In the genomic region with DNA sequence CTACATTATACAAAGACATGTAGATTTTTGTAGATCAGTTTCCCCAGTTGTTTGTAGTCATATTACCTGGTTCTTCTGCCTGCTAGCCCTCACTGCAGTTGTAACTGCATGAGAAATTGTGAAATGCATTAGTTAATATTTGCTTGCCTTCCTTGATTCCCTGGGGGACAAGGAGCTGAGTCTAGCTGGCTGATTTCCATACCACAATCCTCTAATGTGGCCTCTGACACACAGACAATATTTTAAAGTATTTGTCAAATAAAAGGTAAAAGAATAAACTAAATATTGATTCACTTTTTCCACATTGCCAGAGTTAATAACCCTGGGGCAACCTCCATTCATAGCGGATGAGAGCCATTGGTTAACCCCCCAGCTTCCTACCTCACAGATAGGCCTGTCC, we compare ENCODE assay signal across 24 cellular contexts.
DNase-seq lines count a peak whose midpoint lies in the region; ATAC-seq, FAIRE-seq and TF ChIP-seq lines count a peak whose summit lies in the region.
"Had no signal": no experiment of that assay in that cellular context is flagged by ENCODE, and none has a peak within 500 bp of the region (broad histone marks: within the 10 kb centered on the region; RNA-seq: fewer than 3 reads in every experiment).

No MANE protein-coding gene starts in this region.

- no peaks in the 10 kb centered on the region for H3K36me3 ChIP-seq in Karpas-422 (ENCODE audit: insufficient read depth, low read length)
- no peaks in the 10 kb centered on the region for H3K36me3 ChIP-seq in PC-3 (ENCODE audit: low read depth, low read length)
- H3K36me3 ChIP-seq in mesenchymal stem cell (ENCODE audit: control insufficient read depth in 1 of 2, insufficient read depth in 2 of 2, low read depth in 1 of 2, low read length in 2 of 2) = no peaks in the 10 kb centered on the region

- H3K79me2 ChIP-seq in Karpas-422 (ENCODE audit: low read length) (no peaks in the 10 kb centered on the region), PC-3 (ENCODE audit: low read length) (no peaks in the 10 kb centered on the region)

- H3K4me3 ChIP-seq in Karpas-422 (ENCODE audit: low read length) (peak overlapping the region; percentile 51), PC-3 (ENCODE audit: low read length) (peak overlapping the region; percentile 13; the same call in 1 of the 2 replicates), mesenchymal stem cell (ENCODE audit: insufficient read depth in 1 of 2, low read depth in 1 of 2, low read length in 2 of 2) (no peak overlapping the region)
- H3K4me3 ChIP-seq: PC-9, SK-N-MC had no signal

- H3K9me2 ChIP-seq in Karpas-422 (replicated peaks; ENCODE audit: insufficient read depth, low read length) (no peaks in the 10 kb centered on the region), PC-3 (replicated peaks; ENCODE audit: low read length) (no peaks in the 10 kb centered on the region)

- peak; percentile 9 for FAIRE-seq in urothelium cell line (lab: Jason Lieb, UNC)
- FAIRE-seq: GM18507, H54 had no signal

- CTCF ChIA-PET in PC-3 (lab: Charles Lee) = no interaction called here

- TF ChIP-seq CTCF in PC-3 (conservative IDR thresholded peaks at IDR 0.05; ENCODE audit: low read depth, low read length) = no peak

- no peak overlapping the region for H3K23ac ChIP-seq in mesenchymal stem cell (ENCODE audit: low read length in 2 of 2)

- H3K27ac ChIP-seq in Karpas-422 (ENCODE audit: low read length) (peak overlapping the region; percentile 74), PC-3 (ENCODE audit: low read length) (peak overlapping the region; percentile 47), mesenchymal stem cell (ENCODE audit: low read length, poor library complexity, severe bottlenecking) (no peak overlapping the region)
- H3K27ac ChIP-seq: HL-60, KMS-11, PC-9, SK-N-MC had no signal

- WGBS in mesenchymal stem cell = 83% methylated on average over 1 of the region's 1 CpG

- H4K91ac ChIP-seq in mesenchymal stem cell (ENCODE audit: low read length) = no peak overlapping the region

- intact Hi-C loops in PC-3 (cut with micrococcal nuclease) = no loop called here

- H4K20me1 ChIP-seq in Karpas-422 (ENCODE audit: insufficient read depth, low read depth, low read length) = no peaks in the 10 kb centered on the region
- no peaks in the 10 kb centered on the region for H4K20me1 ChIP-seq in PC-3 (ENCODE audit: low read length)

- H3K9ac ChIP-seq in Karpas-422 (ENCODE audit: low read length) (peak overlapping the region; percentile 27), PC-3 (ENCODE audit: low read length) (no peak overlapping the region), mesenchymal stem cell (ENCODE audit: low read length) (no peak overlapping the region)
- H3K9ac ChIP-seq: KMS-11 had no signal

- H3K4me1 ChIP-seq in Karpas-422 (ENCODE audit: low read length) (peaks cover 99% of the 10 kb centered on the region), PC-3 (ENCODE audit: insufficient read depth, low read length) (peaks cover 15% of the 10 kb centered on the region), mesenchymal stem cell (ENCODE audit: control insufficient read depth, insufficient read depth, low read depth, low read length) (no peaks in the 10 kb centered on the region)

- no peak overlapping the region for H4K8ac ChIP-seq in mesenchymal stem cell (ENCODE audit: low read length)

- H2AFZ ChIP-seq in Karpas-422 (ENCODE audit: low read length) (no peak overlapping the region), PC-3 (ENCODE audit: low read length) (no peak overlapping the region), mesenchymal stem cell (ENCODE audit: low read depth, low read length) (no peak overlapping the region)
- H2AFZ ChIP-seq: PC-9 had no signal

- H3K18ac ChIP-seq in mesenchymal stem cell (ENCODE audit: low read depth in 1 of 2, low read length in 2 of 2) = no peak overlapping the region

- no peak overlapping the region for H2BK15ac ChIP-seq in mesenchymal stem cell (ENCODE audit: low read depth, poor library complexity, severe bottlenecking)

- DNase-seq in NCI-H2029 (lab: John Stamatoyannopoulos, UW) (peak; percentile 51), NCI-H2029 treated with DMSO at 0.1 percent for 48 hours (lab: John Stamatoyannopoulos, UW) (no peak), Karpas-422 (peak; percentile 83), PC-3 (peak; percentile 76), urothelium cell line (ENCODE audit: low spot score) (peak; percentile 25), mesenchymal stem cell (no peak)
- DNase-seq: 8988T; CD4-positive, alpha-beta T cell; COR-L47; NCI-H1105; NCI-H1436 treated with DMSO at 0.1 percent for 48 hours; NCI-H446 treated with DMSO at 0.1 percent for 48 hours; NCI-H69; PC-9; RPMI8226; SHP77 treated with DMSO at 0.1 percent for 48 hours; SW 1271 had no signal

- H2BK12ac ChIP-seq in mesenchymal stem cell (ENCODE audit: low read length in 2 of 2) = no peak overlapping the region

- POLR2A ChIA-PET in PC-3 (lab: Charles Lee; ENCODE audit: unreplicated experiment) = no interaction called here

- no peaks in the 10 kb centered on the region for H3K27me3 ChIP-seq in Karpas-422 (ENCODE audit: low read length)
- H3K27me3 ChIP-seq in PC-3 (ENCODE audit: low read length) = peaks cover 29% of the 10 kb centered on the region
- no peaks in the 10 kb centered on the region for H3K27me3 ChIP-seq in mesenchymal stem cell (ENCODE audit: control insufficient read depth in 1 of 2, insufficient read depth in 1 of 2, low read length in 2 of 2)

- no peaks in the 10 kb centered on the region for H3K79me1 ChIP-seq in mesenchymal stem cell (replicated peaks; ENCODE audit: low read length, poor library complexity, severe bottlenecking)

- no peak overlapping the region for H3K14ac ChIP-seq in mesenchymal stem cell (ENCODE audit: low read length in 2 of 2)

- H3K4me2 ChIP-seq in Karpas-422 (ENCODE audit: low read depth, low read length, poor library complexity, severe bottlenecking) (peak overlapping the region; percentile 66), PC-3 (ENCODE audit: low read length) (peak overlapping the region; percentile 56), mesenchymal stem cell (ENCODE audit: low read length, poor library complexity, severe bottlenecking) (no peak overlapping the region)
- H3K4me2 ChIP-seq: KMS-11, PC-9 had no signal

- no peak overlapping the region for H2BK120ac ChIP-seq in mesenchymal stem cell (ENCODE audit: low read depth, low read length)

- no peaks in the 10 kb centered on the region for H3F3A ChIP-seq in PC-3 (ENCODE audit: low read length, unreplicated experiment)

- H3K4ac ChIP-seq in mesenchymal stem cell (ENCODE audit: low read depth in 1 of 2, low read length in 2 of 2) = no peak overlapping the region

- H3K9me3 ChIP-seq in Karpas-422 (ENCODE audit: low read length) = no peaks in the 10 kb centered on the region
- no peaks in the 10 kb centered on the region for H3K9me3 ChIP-seq in PC-3 (ENCODE audit: low read length)
- H3K9me3 ChIP-seq in mesenchymal stem cell (ENCODE audit: control insufficient read depth, low read length) = no peaks in the 10 kb centered on the region

- no peak overlapping the region for H2BK5ac ChIP-seq in mesenchymal stem cell (ENCODE audit: low read depth, low read length, poor library complexity, severe bottlenecking)

- no TSS peak for BruUV-seq in PC-3 (replicated peaks; lab: Mats Ljungman, UMichigan)

- ATAC-seq in PC-3 = no peak
- no peak for ATAC-seq in HG03097 (IDR thresholded peaks at IDR 0.05; ENCODE audit: low FRiP score, unreplicated experiment)
- ATAC-seq in GM21717 (IDR thresholded peaks at IDR 0.05; ENCODE audit: unreplicated experiment) = no peak

- H2AK5ac ChIP-seq in mesenchymal stem cell (ENCODE audit: low read length, severe bottlenecking) = no peak overlapping the region

Comparison
In these comparisons a context has a peak if more than half of its experiments do, and no peak if none do; other contexts are left out.
1. DNase-seq: peak in NCI-H2029 (single experiment), Karpas-422 (single experiment), PC-3 (single experiment) and urothelium cell line (single experiment); none in NCI-H2029 treated with DMSO at 0.1 percent for 48 hours (single experiment) and mesenchymal stem cell (single experiment).
2. H3K4me3 ChIP-seq: peak in Karpas-422 (single experiment) and PC-3 (single experiment); none in mesenchymal stem cell (0 of 2).